Comparison of ENCODE assay signal across 14 cellular contexts in genomic region chr4:169986369-169986768, GRCh38. TPM values are rescaled to one million over a fixed set of nuclear protein-coding genes. Genes with fewer than 3 reads are reported as not detected.
A peak's percentile ranks its signal among the peaks of the same experiment; 100 is the strongest.
DNase-seq lines count a peak whose midpoint lies in the region; ATAC-seq and TF ChIP-seq lines count a peak whose summit lies in the region.
"Had no signal": no experiment of that assay in that cellular context is flagged by ENCODE, and none has a peak within 500 bp of the region (broad histone marks: within the 10 kb centered on the region; RNA-seq: fewer than 3 reads in every experiment).

No MANE protein-coding gene starts in this region.

- no peaks in the 10 kb centered on the region for H3K4me1 ChIP-seq in mammary epithelial cell (ENCODE audit: insufficient read depth, low read length)
- H3K4me1 ChIP-seq: BLaER1 treated with 17β-estradiol and CSF1 and Interleukin-3, amounts not matched to agents 10 nM and 100 nM had no signal

- peaks cover 4% of the 10 kb centered on the region for H3K4me1 Mint-ChIP-seq in MCF 10A (ENCODE audit: insufficient read depth, unreplicated experiment)
- peaks cover 3% of the 10 kb centered on the region for H3K4me1 Mint-ChIP-seq in T-helper 2 cell treated with Interferon-gamma antibody and Interleukin-4, amounts not matched to agents 5 μg/mL and 100 μg/mL, for 36 hours (ENCODE audit: low read depth)

- in situ Hi-C loops in mammary epithelial cell (cut with MboI; ENCODE audit: low sequenced_read_pairs in 2 of 2), result no loop called here

- no peak overlapping the region for H3K4me3 ChIP-seq in mammary epithelial cell (replicated peaks in 1 of 3; ENCODE audit: insufficient read depth in 1 of 3, low read depth in 2 of 3, low read length in 3 of 3)
- H3K4me3 ChIP-seq in epithelial cell of esophagus (ENCODE audit: low read length), result no peak overlapping the region
- H3K4me3 ChIP-seq: BLaER1 treated with 17β-estradiol and CSF1 and Interleukin-3, amounts not matched to agents 10 nM and 100 nM had no signal

- CTCF ChIA-PET in mammary epithelial cell (lab: Charles Lee; ENCODE audit: low non-redundant PET) (interaction anchor here (0.6 kb wide), 1 partner anchor 39 kb away, joined by 4 read pairs; no protein-coding TSS in a partner anchor), MCF 10A (lab: Yijun Ruan, JAX) (no interaction called here)

- H3K9me3 ChIP-seq in mammary epithelial cell (replicated peaks; ENCODE audit: insufficient read depth, low read length), result no peaks in the 10 kb centered on the region
- H3K9me3 ChIP-seq: BLaER1 treated with 17β-estradiol and CSF1 and Interleukin-3, amounts not matched to agents 10 nM and 100 nM had no signal

- H3K4me3 Mint-ChIP-seq in MCF 10A (ENCODE audit: unreplicated experiment), result no peak overlapping the region
- no peak overlapping the region for H3K4me3 Mint-ChIP-seq in T-helper 2 cell treated with Interferon-gamma antibody and Interleukin-4, amounts not matched to agents 5 μg/mL and 100 μg/mL, for 36 hours
- H3K4me3 Mint-ChIP-seq: CD4-positive, CD25-positive, alpha-beta regulatory T cell; H9; IgD-negative memory B cell had no signal

- H3K79me2 ChIP-seq in mammary epithelial cell (ENCODE audit: insufficient read depth, low read length), result no peaks in the 10 kb centered on the region

- 94% methylated on average over 2 of the region's 2 CpGs for WGBS in mammary epithelial cell (ENCODE audit: low coverage, missing lambda C conversion rate)

- dilution Hi-C loops in mammary epithelial cell (cut with HindIII; ENCODE audit: low sequenced_read_pairs), result no loop called here

- ATAC-seq in HG03378 (IDR thresholded peaks at IDR 0.05; ENCODE audit: unreplicated experiment), result no peak

- H3K9ac ChIP-seq in mammary epithelial cell (ENCODE audit: insufficient read depth, low read length), result no peak overlapping the region
- H3K9ac ChIP-seq: BLaER1 treated with 17β-estradiol and CSF1 and Interleukin-3, amounts not matched to agents 10 nM and 100 nM had no signal

- POLR2A ChIA-PET in MCF 10A (lab: Yijun Ruan, JAX), result interaction anchor here (1.1 to 1.3 kb wide), 3 partner anchors 10 to 163 kb away, joined by 3 read pairs; partner anchors contain the start of gene MFAP3L

- H3K36me3 ChIP-seq in mammary epithelial cell (ENCODE audit: insufficient read depth, low read length), result no peaks in the 10 kb centered on the region
- H3K36me3 ChIP-seq: BLaER1 treated with 17β-estradiol and CSF1 and Interleukin-3, amounts not matched to agents 10 nM and 100 nM had no signal

- H4K20me1 ChIP-seq in mammary epithelial cell (ENCODE audit: insufficient read depth, low read length), result no peaks in the 10 kb centered on the region
- H4K20me1 ChIP-seq: BLaER1 treated with 17β-estradiol and CSF1 and Interleukin-3, amounts not matched to agents 10 nM and 100 nM had no signal

- H3K27ac Mint-ChIP-seq in MCF 10A (ENCODE audit: low read depth, unreplicated experiment), result no peak overlapping the region
- no peak overlapping the region for H3K27ac Mint-ChIP-seq in T-helper 2 cell treated with Interferon-gamma antibody and Interleukin-4, amounts not matched to agents 5 μg/mL and 100 μg/mL, for 36 hours
- H3K27ac Mint-ChIP-seq: CD4-positive, CD25-positive, alpha-beta regulatory T cell; H9; IgD-negative memory B cell had no signal

- no peak for TF ChIP-seq CTCF in mammary epithelial cell (conservative IDR thresholded peaks at IDR 0.05 in 1 of 2, IDR thresholded peaks at IDR 0.05 in 1 of 2; ENCODE audit: extremely low read depth in 1 of 2, insufficient read depth in 1 of 2, low read depth in 1 of 2, low read length in 2 of 2)
- TF ChIP-seq CTCF in MCF 10A (IDR thresholded peaks at IDR 0.05; ENCODE audit: unreplicated experiment), result no peak
- no peak for TF ChIP-seq CTCF in epithelial cell of esophagus (IDR thresholded peaks at IDR 0.05; ENCODE audit: insufficient read depth, low read depth, low read length, missing control alignments)

- no peak overlapping the region for H3K4me2 ChIP-seq in mammary epithelial cell (ENCODE audit: insufficient read depth, low read depth, low read length)
- H3K4me2 ChIP-seq: BLaER1 treated with 17β-estradiol and CSF1 and Interleukin-3, amounts not matched to agents 10 nM and 100 nM had no signal

- H3K27ac ChIP-seq in mammary epithelial cell (ENCODE audit: insufficient read depth, low read depth, low read length) (no peak overlapping the region), substantia nigra (ENCODE audit: low read depth, low read length, poor library complexity, severe bottlenecking) (peak overlapping the region; percentile 3)
- H3K27ac ChIP-seq: 22Rv1; BLaER1 treated with 17β-estradiol and CSF1 and Interleukin-3, amounts not matched to agents 10 nM and 100 nM had no signal

- H3K9me3 Mint-ChIP-seq in MCF 10A (ENCODE audit: unreplicated experiment), result no peaks in the 10 kb centered on the region
- H3K9me3 Mint-ChIP-seq in T-helper 2 cell treated with Interferon-gamma antibody and Interleukin-4, amounts not matched to agents 5 μg/mL and 100 μg/mL, for 36 hours, result no peaks in the 10 kb centered on the region
- H3K9me3 Mint-ChIP-seq: CD4-positive, CD25-positive, alpha-beta regulatory T cell; H9; IgD-negative memory B cell had no signal

- H2AFZ ChIP-seq in mammary epithelial cell (ENCODE audit: low read depth, low read length), result no peak overlapping the region

- DNase-seq in mammary epithelial cell, result peak; percentile 17
- no peak for DNase-seq in MCF 10A (ENCODE audit: unreplicated experiment)
- DNase-seq in epithelial cell of esophagus (ENCODE audit: low read depth), result peak; percentile 10
- no peak for DNase-seq in substantia nigra (lab: John Stamatoyannopoulos, UW)
- no peak for DNase-seq in T-helper 2 cell treated with Interferon-gamma antibody and Interleukin-4, amounts not matched to agents 5 μg/mL and 100 μg/mL, for 36 hours (ENCODE audit: low spot score)
- no peak for DNase-seq in AG20443 (ENCODE audit: low spot score)
- DNase-seq: CD4-positive, CD25-positive, alpha-beta regulatory T cell; DMS53; GOT3; H9 had no signal

- intact Hi-C loops in mammary epithelial cell (cut with micrococcal nuclease) (no loop called here), MCF 10A (cut with micrococcal nuclease) (no loop called here)

- no peaks in the 10 kb centered on the region for H3K27me3 ChIP-seq in mammary epithelial cell (ENCODE audit: insufficient read depth, low read length)
- H3K27me3 ChIP-seq: BLaER1 treated with 17β-estradiol and CSF1 and Interleukin-3, amounts not matched to agents 10 nM and 100 nM had no signal

- H3K27me3 Mint-ChIP-seq in MCF 10A (ENCODE audit: insufficient read depth, unreplicated experiment), result no peaks in the 10 kb centered on the region
- peaks cover 5% of the 10 kb centered on the region for H3K27me3 Mint-ChIP-seq in T-helper 2 cell treated with Interferon-gamma antibody and Interleukin-4, amounts not matched to agents 5 μg/mL and 100 μg/mL, for 36 hours (ENCODE audit: low read depth)
- H3K27me3 Mint-ChIP-seq: CD4-positive, CD25-positive, alpha-beta regulatory T cell had no signal

- BruUV-seq in mammary epithelial cell (replicated peaks; lab: Mats Ljungman, UMichigan) (no TSS peak), MCF 10A (replicated peaks; lab: Mats Ljungman, UMichigan) (no TSS peak)

- H3K36me3 Mint-ChIP-seq in MCF 10A (ENCODE audit: insufficient read depth, unreplicated experiment), result no peaks in the 10 kb centered on the region
- H3K36me3 Mint-ChIP-seq in T-helper 2 cell treated with Interferon-gamma antibody and Interleukin-4, amounts not matched to agents 5 μg/mL and 100 μg/mL, for 36 hours (ENCODE audit: low read depth), result no peaks in the 10 kb centered on the region
- H3K36me3 Mint-ChIP-seq: CD4-positive, CD25-positive, alpha-beta regulatory T cell; IgD-negative memory B cell had no signal

RNA-seq across cellular contexts. Expression of gene MFAP3L, which starts 39.8 kb away (rescaled TPM):
- total RNA-seq in mammary epithelial cell (10 to 100 TPM in 1 of 2 donors, 1 to 10 TPM in 1; 6.4 to 53.8 TPM), MCF 10A (2022) (4.1 and 7.7 TPM in 2 replicates)
- polyA plus RNA-seq in mammary epithelial cell, result 4.1 TPM
- 3.3 TPM for polyA minus RNA-seq in mammary epithelial cell

Comparison
In these comparisons a context has a peak if more than half of its experiments do, and no peak if none do; other contexts are left out.
1. DNase-seq: peak in mammary epithelial cell (single experiment) and epithelial cell of esophagus (single experiment); none in MCF 10A (single experiment), substantia nigra (0 of 49), T-helper 2 cell treated with Interferon-gamma antibody and Interleukin-4, amounts not matched to agents 5 μg/mL and 100 μg/mL, for 36 hours (single experiment) and AG20443 (single experiment).